36 cellular contexts compared by ENCODE assay signal in genomic region chr22:46875089-46875488, GRCh38.
"Had no signal": no experiment of that assay in that cellular context is flagged by ENCODE, and none has a peak within 500 bp of the region (broad histone marks: within the 10 kb centered on the region; RNA-seq: fewer than 3 reads in every experiment).

No MANE protein-coding gene starts in this region.

- H3K36me3 ChIP-seq: adrenal gland, cardiac muscle cell had no signal

- H3K4me3 Mint-ChIP-seq: activated B cell treated with CpG ODN at 0.5 μM for 24 hours; activated CD4-positive, alpha-beta memory T cell treated with anti-CD3 and anti-CD28 coated beads for 36 hours; activated CD4-positive, alpha-beta T cell treated with anti-CD3 and anti-CD28 coated beads, Interleukin-2, amount 10 ng/mL, durations not matched to agents 24 days and 14 days; activated CD8-positive, alpha-beta T cell treated with anti-CD3 and anti-CD28 coated beads for 36 hours; activated naive CD8-positive, alpha-beta T cell treated with anti-CD3 and anti-CD28 coated beads for 36 hours; activated T-cell treated with anti-CD3 and anti-CD28 coated beads, Interleukin-2, amount 50 U/mL, for 4 hours; activated T-cell treated with anti-CD3 and anti-CD28 coated beads, Interleukin-2, amount 50 U/mL, for 72 hours; activated T-helper 1 cell treated with anti-CD3 and anti-CD28 coated beads, Interleukin-12 subunit alpha, Interleukin-12 subunit beta, Interleukin-2, Interleukin-4 antibody, amounts not matched to agents 30 ng/mL and 10 ng/mL and 1 ng/mL, durations not matched to agents 14 hours and 24 hours and 36 hours; activated T-helper 17 cell treated with anti-CD3 and anti-CD28 coated beads, Interleukin-2, amount 50 U/mL, for 72 hours; central memory CD8-positive, alpha-beta T cell; T-helper 1 cell treated with Interleukin-12 subunit alpha and Interleukin-12 subunit beta and Interleukin-4 antibody, amounts not matched to agents 30 μg/mL and 1 μg/mL, for 36 hours; T-helper 2 cell treated with Interferon-gamma antibody and Interleukin-4, amounts not matched to agents 5 μg/mL and 100 μg/mL, for 36 hours had no signal

- H3K9me3 ChIP-seq: body of pancreas had no signal

- H3K4me1 ChIP-seq: adrenal gland, body of pancreas had no signal

- H3K4me3 ChIP-seq: adrenal gland, body of pancreas, cardiac muscle cell had no signal

- ATAC-seq: activated CD8-positive, alpha-beta T cell treated with anti-CD3 and anti-CD28 coated beads for 36 hours; activated naive CD4-positive, alpha-beta T cell treated with anti-CD3 and anti-CD28 coated beads, Interleukin-2, amount 50 U/mL, for 72 hours; activated T-cell treated with anti-CD3 and anti-CD28 coated beads, Interleukin-2, amount 50 U/mL, for 4 hours; activated T-cell treated with anti-CD3 and anti-CD28 coated beads, Interleukin-2, amount 50 U/mL, for 72 hours; activated T-helper 17 cell treated with anti-CD3 and anti-CD28 coated beads, Interleukin-2, amount 50 U/mL, for 72 hours; body of pancreas had no signal

- H3K27me3 Mint-ChIP-seq: activated B cell treated with CpG ODN at 0.5 μM for 24 hours; activated CD4-positive, alpha-beta memory T cell treated with anti-CD3 and anti-CD28 coated beads for 36 hours; activated CD4-positive, alpha-beta T cell treated with anti-CD3 and anti-CD28 coated beads, Interleukin-2, amount 10 ng/mL, durations not matched to agents 24 days and 14 days; activated CD8-positive, alpha-beta T cell treated with anti-CD3 and anti-CD28 coated beads for 36 hours; activated naive CD8-positive, alpha-beta T cell treated with anti-CD3 and anti-CD28 coated beads for 36 hours; activated T-helper 17 cell treated with anti-CD3 and anti-CD28 coated beads, Interleukin-2, amount 50 U/mL, for 72 hours; central memory CD8-positive, alpha-beta T cell had no signal

- H3K27me3 ChIP-seq: adrenal gland, body of pancreas, cardiac muscle cell had no signal

- DNase-seq: activated B cell treated with CpG ODN at 0.5 μM for 24 hours; activated CD4-positive, alpha-beta memory T cell treated with anti-CD3 and anti-CD28 coated beads for 36 hours; activated CD4-positive, alpha-beta T cell treated with anti-CD3 and anti-CD28 coated beads for 4 hours; activated CD4-positive, alpha-beta T cell treated with anti-CD3 and anti-CD28 coated beads, Interleukin-2, amount 10 ng/mL, durations not matched to agents 24 days and 14 days; activated CD4-positive, alpha-beta T cell treated with anti-CD3 and anti-CD28 coated beads, Interleukin-2, amount 50 U/mL, for 1 hour; activated CD4-positive, alpha-beta T cell treated with anti-CD3 and anti-CD28 coated beads, Interleukin-2, amount 50 U/mL, for 4 hours; activated CD4-positive, CD25-positive, alpha-beta regulatory T cell treated with anti-CD3 and anti-CD28 coated beads, Interleukin-2, amount 50 U/mL, for 72 hours; activated CD8-positive, alpha-beta memory T cell treated with anti-CD3 and anti-CD28 coated beads, Interleukin-2, amount 50 U/mL, for 4 hours; activated CD8-positive, alpha-beta T cell treated with anti-CD3 and anti-CD28 coated beads for 36 hours; activated effector memory CD4-positive, alpha-beta T cell treated with anti-CD3 and anti-CD28 coated beads, Interleukin-2, amount 50 U/mL, for 16 hours; activated gamma-delta T cell treated with Interleukin-2 at 50 U/mL for 16 hours; activated naive CD4-positive, alpha-beta T cell; activated naive CD4-positive, alpha-beta T cell treated with anti-CD3 and anti-CD28 coated beads, Interleukin-2, amount 50 U/mL, for 16 hours; activated naive CD8-positive, alpha-beta T cell treated with anti-CD3 and anti-CD28 coated beads for 36 hours; activated T-cell treated with anti-CD3 and anti-CD28 coated beads for 4 hours; activated T-cell treated with anti-CD3 and anti-CD28 coated beads, Interleukin-2, amount 50 U/mL, for 1 hour; activated T-cell treated with anti-CD3 and anti-CD28 coated beads, Interleukin-2, amount 50 U/mL, for 4 hours; activated T-cell treated with anti-CD3 and anti-CD28 coated beads, Interleukin-2, amount 50 U/mL, for 72 hours; amniotic stem cell; aorta; body of pancreas; caudate nucleus; cerebellar nuclear complex; SW 1271; T-helper 1 cell; T-helper 2 cell; T-helper 9 cell had no signal

- H3K27ac Mint-ChIP-seq: activated B cell treated with CpG ODN at 0.5 μM for 24 hours; activated CD4-positive, alpha-beta memory T cell treated with anti-CD3 and anti-CD28 coated beads for 36 hours; activated CD4-positive, alpha-beta T cell treated with anti-CD3 and anti-CD28 coated beads, Interleukin-2, amount 10 ng/mL, durations not matched to agents 24 days and 14 days; activated CD8-positive, alpha-beta T cell treated with anti-CD3 and anti-CD28 coated beads for 36 hours; activated naive CD4-positive, alpha-beta T cell treated with anti-CD3 and anti-CD28 coated beads, Interleukin-2, amount 50 U/mL, for 72 hours; activated naive CD8-positive, alpha-beta T cell treated with anti-CD3 and anti-CD28 coated beads for 36 hours; activated T-cell treated with anti-CD3 and anti-CD28 coated beads, Interleukin-2, amount 50 U/mL, for 72 hours; activated T-helper 1 cell treated with anti-CD3 and anti-CD28 coated beads, Interleukin-12 subunit alpha, Interleukin-12 subunit beta, Interleukin-2, Interleukin-4 antibody, amounts not matched to agents 30 ng/mL and 10 ng/mL and 1 ng/mL, durations not matched to agents 14 hours and 24 hours and 36 hours; activated T-helper 17 cell treated with anti-CD3 and anti-CD28 coated beads, Interleukin-2, amount 50 U/mL, for 72 hours; T-helper 1 cell treated with Interleukin-12 subunit alpha and Interleukin-12 subunit beta and Interleukin-4 antibody, amounts not matched to agents 30 μg/mL and 1 μg/mL, for 36 hours; T-helper 2 cell treated with Interferon-gamma antibody and Interleukin-4, amounts not matched to agents 5 μg/mL and 100 μg/mL, for 36 hours had no signal

- H3K27ac ChIP-seq: adrenal gland, body of pancreas, cardiac muscle cell, VCaP had no signal
